Comparison of ENCODE assay signal across 1 cellular context in the genomic region with DNA sequence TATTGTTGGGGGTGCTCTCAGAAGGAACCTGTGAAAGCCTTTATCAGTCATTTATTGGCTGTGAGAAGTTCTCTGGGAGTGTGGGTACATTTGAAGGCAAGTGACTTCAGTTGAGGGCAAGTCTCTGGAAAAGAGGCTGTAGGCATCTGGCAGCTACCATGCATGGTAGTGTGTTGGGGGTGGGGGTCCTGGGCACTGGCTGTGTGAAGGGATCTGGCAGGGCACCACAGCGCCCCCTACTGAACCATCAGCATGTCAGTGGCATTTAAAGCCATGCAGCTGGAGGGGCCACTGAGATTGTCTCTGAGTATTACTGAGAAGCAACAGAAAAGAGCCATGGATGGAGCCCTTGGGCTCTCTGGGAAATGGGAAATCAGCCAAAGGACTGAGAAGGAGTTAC.
TF ChIP-seq lines count a peak whose summit lies in the region.

No MANE protein-coding gene starts in this region.

TF ChIP-seq in endothelial cell of umbilical vein, 7 proteins besides CTCF, POLR2A, EP300 and RAD21:
- TF ChIP-seq JUN (IDR thresholded peaks at IDR 0.05; ENCODE audit: borderline replicate concordance, insufficient read depth, insufficient read length, low read depth) (no peak), MYC (IDR thresholded peaks at IDR 0.05; ENCODE audit: low read depth, low read length) (no peak), GATA2 (IDR thresholded peaks at IDR 0.05; ENCODE audit: insufficient read depth, insufficient read length, low read depth, low read length) (no peak), POLR2AphosphoS5 (IDR thresholded peaks at IDR 0.05; ENCODE audit: insufficient read depth, low read depth, low read length) (no peak), EZH2 (IDR thresholded peaks at IDR 0.05; ENCODE audit: borderline replicate concordance, low read depth, low read length, severe bottlenecking) (no peak), FOS (IDR thresholded peaks at IDR 0.05; ENCODE audit: borderline replicate concordance, insufficient read depth, low read length) (no peak)
- TF ChIP-seq, protein P1, sequence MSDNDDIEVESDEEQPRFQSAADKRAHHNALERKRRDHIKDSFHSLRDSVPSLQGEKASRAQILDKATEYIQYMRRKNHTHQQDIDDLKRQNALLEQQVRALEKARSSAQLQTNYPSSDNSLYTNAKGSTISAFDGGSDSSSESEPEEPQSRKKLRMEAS (IDR thresholded peaks at IDR 0.05; ENCODE audit: insufficient read depth, insufficient read length) = no peak
